In the genomic region with DNA sequence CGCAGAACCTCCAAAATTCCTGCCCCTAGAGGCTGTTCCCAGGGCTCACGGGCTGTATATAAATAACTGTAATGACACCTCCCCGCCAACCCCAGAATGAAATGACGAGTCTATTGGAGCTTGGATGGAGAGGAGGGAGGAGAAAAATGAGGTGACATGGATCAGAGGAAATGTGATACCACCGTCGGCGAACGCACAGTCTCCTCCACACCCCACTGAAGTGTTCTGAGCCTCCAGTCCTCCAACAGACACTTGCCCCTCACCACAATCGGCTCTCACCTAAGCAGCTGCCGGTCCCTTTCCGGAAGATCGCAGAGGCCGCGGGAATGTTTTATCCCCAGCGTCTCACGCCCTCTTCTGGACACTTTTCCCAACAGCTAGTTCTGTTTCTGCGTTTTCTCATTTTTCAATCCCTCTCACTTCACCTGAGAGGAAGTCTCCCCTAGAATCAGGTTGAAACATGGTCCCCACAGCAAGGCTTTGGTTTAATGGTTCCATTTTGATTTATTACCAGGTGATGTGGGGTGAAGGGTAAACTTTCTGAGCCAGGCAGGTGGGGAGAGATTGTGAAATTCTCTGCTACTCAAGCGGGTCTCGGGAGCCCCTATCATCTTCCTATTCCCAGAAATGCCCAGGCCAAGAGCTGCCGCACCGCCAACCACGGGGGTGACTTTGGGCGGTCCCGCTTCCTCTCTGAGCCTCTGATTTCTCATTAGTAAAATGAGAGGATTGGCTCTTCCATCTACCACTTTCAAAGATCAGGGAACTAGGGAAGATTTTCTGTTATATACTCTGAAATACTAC, we compare ENCODE assay signal across 9 cellular contexts. TPM values are rescaled to one million over a fixed set of nuclear protein-coding genes. Genes with fewer than 3 reads are reported as not detected.
A peak's percentile ranks its signal among the peaks of the same experiment; 100 is the strongest.
DNase-seq lines count a peak whose midpoint lies in the region; ATAC-seq, FAIRE-seq and TF ChIP-seq lines count a peak whose summit lies in the region.
"Had no signal": no experiment of that assay in that cellular context is flagged by ENCODE, and none has a peak within 500 bp of the region (broad histone marks: within the 10 kb centered on the region; RNA-seq: fewer than 3 reads in every experiment).

No MANE protein-coding gene starts in this region.

- H3K9ac ChIP-seq in endodermal cell (ENCODE audit: extremely low read depth, low read length, poor library complexity, severe bottlenecking), result no peak overlapping the region

- 0 out of 2 replicates have a peak, but pooled peaks have one; percentile 14 for TF ChIP-seq CTCF in OCI-LY7 (conservative IDR thresholded peaks at IDR 0.05; ENCODE audit: low read length)
- peak; percentile 85 for TF ChIP-seq CTCF in endodermal cell (conservative IDR thresholded peaks at IDR 0.05)

- no peaks in the 10 kb centered on the region for H3K36me3 ChIP-seq in OCI-LY7 (ENCODE audit: insufficient read depth, low read length)
- no peaks in the 10 kb centered on the region for H3K36me3 ChIP-seq in endodermal cell (ENCODE audit: control insufficient read depth, insufficient read depth, low read length)

- intact Hi-C loops in OCI-LY7 (cut with micrococcal nuclease; ENCODE audit: unreplicated experiment), result no loop called here

- H3K4me1 ChIP-seq in OCI-LY7 (ENCODE audit: insufficient read depth, low read length, poor library complexity, severe bottlenecking), result no peaks in the 10 kb centered on the region
- no peaks in the 10 kb centered on the region for H3K4me1 ChIP-seq in endodermal cell (ENCODE audit: control insufficient read depth, insufficient read depth, low read length)

- 13 to 36% methylated on average over 9 to 24 of the region's 24 CpGs for WGBS in endodermal cell (ENCODE audit: insufficient coverage in 1 of 2, insufficient read length in 1 of 2), 2 experiments

- peaks cover 6% of the 10 kb centered on the region for H3K27me3 ChIP-seq in endodermal cell (ENCODE audit: control insufficient read depth, insufficient read depth, low read length, poor library complexity, severe bottlenecking)

- no peak overlapping the region for H2AFZ ChIP-seq in OCI-LY7 (ENCODE audit: low read length)

- FAIRE-seq in HTR-8/SVneo (lab: Jason Lieb, UNC), result no peak

- no TSS peak for BruUV-seq in OCI-LY7 (replicated peaks; lab: Mats Ljungman, UMichigan)

- H3K4me3 ChIP-seq in OCI-LY7 (ENCODE audit: low read depth, low read length, poor library complexity, severe bottlenecking), result no peak overlapping the region
- no peak overlapping the region for H3K4me3 ChIP-seq in endodermal cell (ENCODE audit: low read length)

- no peak for ATAC-seq in GM18520 (IDR thresholded peaks at IDR 0.05; ENCODE audit: unreplicated experiment)

- no peaks in the 10 kb centered on the region for H3K79me2 ChIP-seq in OCI-LY7 (ENCODE audit: insufficient read depth, low read depth, low read length)

- no peaks in the 10 kb centered on the region for H3K9me2 ChIP-seq in OCI-LY7 (ENCODE audit: insufficient read depth, low read length)

- CTCF ChIA-PET in OCI-LY7 (lab: Charles Lee; ENCODE audit: unreplicated experiment), result no interaction called here

- H3K9me3 ChIP-seq in OCI-LY7 (ENCODE audit: low read length) (no peaks in the 10 kb centered on the region), endodermal cell (ENCODE audit: control insufficient read depth, low read length) (peaks cover 9% of the 10 kb centered on the region)

- no peak overlapping the region for H3K27ac Mint-ChIP-seq in endodermal cell
- H3K27ac Mint-ChIP-seq: activated B cell treated with CpG ODN at 0.5 μM for 24 hours had no signal

- peaks cover 40% of the 10 kb centered on the region for H3K27me3 Mint-ChIP-seq in endodermal cell (ENCODE audit: insufficient read depth)

- H4K20me1 ChIP-seq in OCI-LY7 (ENCODE audit: insufficient read depth, low read length), result no peaks in the 10 kb centered on the region

- no peaks in the 10 kb centered on the region for H3K36me3 Mint-ChIP-seq in endodermal cell (ENCODE audit: low read depth)

- H3K27ac ChIP-seq in OCI-LY7 (ENCODE audit: low read depth, low read length, poor library complexity, severe bottlenecking) (no peak overlapping the region), endodermal cell (ENCODE audit: low read depth, low read length) (no peak overlapping the region)

- DNase-seq in DMS153 (lab: John Stamatoyannopoulos, UW) (peak; percentile 52), HTR-8/SVneo (ENCODE audit: insufficient read length, low spot score) (peak; percentile 17), OCI-LY7 (ENCODE audit: low spot score) (no peak), endodermal cell (peak; percentile 91), midbrain (lab: John Stamatoyannopoulos, UW) (peak; percentile 29), NAMALWA (ENCODE audit: low spot score) (no peak), activated T-cell treated with anti-CD3 and anti-CD28 coated beads for 4 hours (no peak)
- DNase-seq: activated B cell treated with CpG ODN at 0.5 μM for 24 hours had no signal

- H3K4me1 Mint-ChIP-seq in endodermal cell, result peaks cover 3% of the 10 kb centered on the region

- peak overlapping the region; percentile 34 for H3K4me3 Mint-ChIP-seq in endodermal cell
- H3K4me3 Mint-ChIP-seq: activated B cell treated with CpG ODN at 0.5 μM for 24 hours had no signal

- POLR2A ChIA-PET in OCI-LY7 (lab: Charles Lee), result no interaction called here

- H3K4me2 ChIP-seq in OCI-LY7 (ENCODE audit: low read length), result no peak overlapping the region

- H3K9me3 Mint-ChIP-seq in endodermal cell, result peaks cover 4% of the 10 kb centered on the region

RNA-seq across cellular contexts. Expression of a gene that starts 9.1 kb away (rescaled TPM):
- not detected in 2 replicates for total RNA-seq in OCI-LY7 (2014; rRNA removed; shearing (Covaris generic))
- not detected in 2 replicates for total RNA-seq in OCI-LY7 (2022)
- 10 to 100 TPM; 12.2 to 16.8 TPM for total RNA-seq in endodermal cell
- polyA plus RNA-seq in endodermal cell (2013, experiment 1 of 2), result 4.6 TPM
- polyA plus RNA-seq in endodermal cell (2013, experiment 2 of 2), result 4.1 TPM

Comparison
In these comparisons a context has a peak if more than half of its experiments do, and no peak if none do; other contexts are left out.
1. DNase-seq: peak in DMS153 (single experiment), HTR-8/SVneo (single experiment), endodermal cell (single experiment) and midbrain (single experiment); none in OCI-LY7 (single experiment), NAMALWA (single experiment) and activated T-cell treated with anti-CD3 and anti-CD28 coated beads for 4 hours (single experiment).
2. RNA of a gene that starts 9.1 kb away (total RNA-seq): 12.2 to 16.8 TPM in endodermal cell; not detected in OCI-LY7; every median in the first group is over 4 times any median in the second.